ENCODE assay signal across 9 cellular contexts in genomic region chr4:173317003-173317402, GRCh38. TPM values are rescaled to one million over a fixed set of nuclear protein-coding genes. Genes with fewer than 3 reads are reported as not detected.
DNase-seq lines count a peak whose midpoint lies in the region; ATAC-seq and TF ChIP-seq lines count a peak whose summit lies in the region.
"Had no signal": no experiment of that assay in that cellular context is flagged by ENCODE, and none has a peak within 500 bp of the region (broad histone marks: within the 10 kb centered on the region; RNA-seq: fewer than 3 reads in every experiment).

No MANE protein-coding gene starts in this region.

- no peak overlapping the region for H3K27ac Mint-ChIP-seq in activated B cell treated with CpG ODN at 0.5 μM for 24 hours
- no peak overlapping the region for H3K27ac Mint-ChIP-seq in stimulated activated effector memory CD8-positive, alpha-beta T cell treated with anti-CD3 and anti-CD28 coated beads, Interleukin-12 subunit alpha, Interleukin-12 subunit beta, amount 100 ng/mL, for 72 hours
- H3K27ac Mint-ChIP-seq: T-helper 2 cell treated with Interferon-gamma antibody and Interleukin-4, amounts not matched to agents 5 μg/mL and 100 μg/mL, for 36 hours had no signal

- DNase-seq in activated CD4-positive, alpha-beta T cell treated with anti-CD3 and anti-CD28 coated beads for 48 hours: peak; percentile 20
- no peak for DNase-seq in activated CD4-positive, alpha-beta T cell treated with anti-CD3 and anti-CD28 coated beads for 4 hours
- no peak for DNase-seq in activated B cell treated with CpG ODN at 0.5 μM for 24 hours
- DNase-seq in stimulated activated effector memory CD8-positive, alpha-beta T cell treated with anti-CD3 and anti-CD28 coated beads, Interleukin-12 subunit alpha, Interleukin-12 subunit beta, amount 100 ng/mL, for 72 hours (ENCODE audit: low spot score in 2 of 2): no peak
- DNase-seq in NCI-H1694 treated with DMSO at 0.1 percent for 48 hours (lab: John Stamatoyannopoulos, UW): no peak
- no peak for DNase-seq in DMS114 treated with DMSO at 0.1 percent for 48 hours (lab: John Stamatoyannopoulos, UW; ENCODE audit: unreplicated experiment)
- DNase-seq in NCI-H2171 (lab: John Stamatoyannopoulos, UW): no peak

- CTCF ChIA-PET in activated B cell treated with CpG ODN at 0.5 μM for 24 hours (lab: Charles Lee): interaction anchor here (1.1 to 7.4 kb wide), 2 partner anchors 53 to 100 kb away, joined by 3 to 139 read pairs; no protein-coding TSS in a partner anchor

- intact Hi-C loops in activated B cell treated with CpG ODN at 0.5 μM for 24 hours (cut with micrococcal nuclease): loop anchor here (5.0 kb wide), 1 partner anchor 305 kb away; no protein-coding TSS in a partner anchor

- no peak for TF ChIP-seq CTCF in activated B cell treated with CpG ODN at 0.5 μM for 24 hours (IDR thresholded peaks at IDR 0.05)

- H3K9me3 Mint-ChIP-seq in activated B cell treated with CpG ODN at 0.5 μM for 24 hours: no peaks in the 10 kb centered on the region
- H3K9me3 Mint-ChIP-seq in stimulated activated effector memory CD8-positive, alpha-beta T cell treated with anti-CD3 and anti-CD28 coated beads, Interleukin-12 subunit alpha, Interleukin-12 subunit beta, amount 100 ng/mL, for 72 hours: no peaks in the 10 kb centered on the region
- H3K9me3 Mint-ChIP-seq: T-helper 2 cell treated with Interferon-gamma antibody and Interleukin-4, amounts not matched to agents 5 μg/mL and 100 μg/mL, for 36 hours had no signal

- POLR2A ChIA-PET in activated B cell treated with CpG ODN at 0.5 μM for 24 hours (lab: Charles Lee): no interaction called here

- peak; percentile 37 for ATAC-seq in HG03378 (IDR thresholded peaks at IDR 0.05; ENCODE audit: unreplicated experiment)
- ATAC-seq in activated B cell treated with CpG ODN at 0.5 μM for 24 hours (ENCODE audit: low read depth): peak; percentile 57
- ATAC-seq in stimulated activated effector memory CD8-positive, alpha-beta T cell treated with anti-CD3 and anti-CD28 coated beads, Interleukin-12 subunit alpha, Interleukin-12 subunit beta, amount 100 ng/mL, for 72 hours: peak; percentile 54

- no peaks in the 10 kb centered on the region for H3K27me3 Mint-ChIP-seq in activated B cell treated with CpG ODN at 0.5 μM for 24 hours

- no peaks in the 10 kb centered on the region for H3K4me1 Mint-ChIP-seq in activated B cell treated with CpG ODN at 0.5 μM for 24 hours
- H3K4me1 Mint-ChIP-seq in stimulated activated effector memory CD8-positive, alpha-beta T cell treated with anti-CD3 and anti-CD28 coated beads, Interleukin-12 subunit alpha, Interleukin-12 subunit beta, amount 100 ng/mL, for 72 hours: no peaks in the 10 kb centered on the region

- peaks cover 24% of the 10 kb centered on the region for H3K36me3 Mint-ChIP-seq in activated B cell treated with CpG ODN at 0.5 μM for 24 hours (ENCODE audit: low read depth)
- H3K36me3 Mint-ChIP-seq in stimulated activated effector memory CD8-positive, alpha-beta T cell treated with anti-CD3 and anti-CD28 coated beads, Interleukin-12 subunit alpha, Interleukin-12 subunit beta, amount 100 ng/mL, for 72 hours: peaks cover 15% of the 10 kb centered on the region

- no peak overlapping the region for H3K4me3 Mint-ChIP-seq in activated B cell treated with CpG ODN at 0.5 μM for 24 hours
- H3K4me3 Mint-ChIP-seq in stimulated activated effector memory CD8-positive, alpha-beta T cell treated with anti-CD3 and anti-CD28 coated beads, Interleukin-12 subunit alpha, Interleukin-12 subunit beta, amount 100 ng/mL, for 72 hours: no peak overlapping the region
- H3K4me3 Mint-ChIP-seq: T-helper 2 cell treated with Interferon-gamma antibody and Interleukin-4, amounts not matched to agents 5 μg/mL and 100 μg/mL, for 36 hours had no signal

RNA-seq across cellular contexts. Expression of gene HMGB2, which starts 17.2 kb away (rescaled TPM):
- total RNA-seq in activated B cell treated with CpG ODN at 0.5 μM for 24 hours: 63.2 and 63.9 TPM in 2 replicates

RNA-seq across cellular contexts. Expression of gene SAP30, which starts 53.8 kb away (rescaled TPM):
- 2.1 TPM in 2 replicates for total RNA-seq in activated B cell treated with CpG ODN at 0.5 μM for 24 hours
